10 cellular contexts compared by ENCODE assay signal in the genomic region with DNA sequence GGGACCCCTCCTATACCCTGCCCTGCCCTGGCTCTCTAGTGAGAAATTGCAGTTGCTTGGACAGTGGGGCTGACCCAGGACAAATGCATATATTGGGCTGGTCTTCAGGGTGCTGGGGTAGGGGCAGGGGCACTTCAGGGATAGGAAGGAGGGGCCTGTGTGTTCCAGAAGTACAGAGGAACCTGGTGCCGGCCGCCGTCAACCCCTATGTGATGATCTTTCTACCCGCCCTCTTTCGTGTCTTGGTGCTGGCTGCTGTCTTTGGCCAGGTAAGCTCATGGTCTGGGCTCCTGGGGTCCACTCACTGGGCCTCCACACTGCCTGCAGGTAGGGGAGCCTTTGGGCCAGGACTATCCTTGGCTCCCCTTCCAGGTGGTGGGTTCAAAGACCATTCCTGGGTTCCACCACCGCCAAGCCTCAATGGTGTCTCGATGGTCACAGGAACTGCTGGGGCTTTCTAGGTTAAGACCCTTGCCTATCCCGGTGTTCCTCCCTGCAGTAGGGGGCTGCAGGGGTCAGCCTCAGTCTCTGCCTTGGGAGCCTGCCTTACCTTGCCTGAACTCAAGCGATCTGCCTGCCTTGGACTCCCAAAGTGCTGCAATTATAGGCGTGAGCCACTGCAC. TPM values are rescaled to one million over a fixed set of nuclear protein-coding genes. Genes with fewer than 3 reads are reported as not detected.
DNase-seq lines count a peak whose midpoint lies in the region; ATAC-seq and TF ChIP-seq lines count a peak whose summit lies in the region.
"Not testable (repeated sequence)": the region's sequence is repeated elsewhere in the genome, so short reads cannot be mapped to it uniquely, and the experiment has no call there.
"Had no signal": no experiment of that assay in that cellular context is flagged by ENCODE, and none has a peak within 500 bp of the region (broad histone marks: within the 10 kb centered on the region; RNA-seq: fewer than 3 reads in every experiment).

No MANE protein-coding gene starts in this region.

- not testable (repeated sequence) for H3K4me1 Mint-ChIP-seq in WTC11; glutamatergic neuron (ENCODE audit: low read depth, unreplicated experiment); stimulated activated memory B cell treated with anti-CD40 and anti-IgM and Interleukin-4, amounts not matched to agents 10 μg/mL and 1 μg/mL and 100 μg/mL, for 72 hours

- not testable (repeated sequence) for H3K9me3 Mint-ChIP-seq in WTC11; glutamatergic neuron (ENCODE audit: unreplicated experiment); stimulated activated memory B cell treated with anti-CD40 and anti-IgM and Interleukin-4, amounts not matched to agents 10 μg/mL and 1 μg/mL and 100 μg/mL, for 72 hours

- H3K4me1 ChIP-seq in aorta (ENCODE audit: control insufficient read depth in 1 of 2, insufficient read depth in 2 of 2, low read length in 2 of 2): not testable (repeated sequence)

- not testable (repeated sequence) for H3K4me3 Mint-ChIP-seq in WTC11; glutamatergic neuron (ENCODE audit: unreplicated experiment); stimulated activated memory B cell treated with anti-CD40 and anti-IgM and Interleukin-4, amounts not matched to agents 10 μg/mL and 1 μg/mL and 100 μg/mL, for 72 hours

- not testable (repeated sequence) for H3K36me3 Mint-ChIP-seq in WTC11; glutamatergic neuron (ENCODE audit: unreplicated experiment); stimulated activated memory B cell treated with anti-CD40 and anti-IgM and Interleukin-4, amounts not matched to agents 10 μg/mL and 1 μg/mL and 100 μg/mL, for 72 hours

- H3K4me3 ChIP-seq in aorta (ENCODE audit: low read length in 2 of 2): not testable (repeated sequence)

- CTCF ChIA-PET in WTC11 (lab: Charles Lee): not testable (repeated sequence)

- not testable (repeated sequence) for H3K27me3 ChIP-seq in aorta (ENCODE audit: control insufficient read depth in 1 of 2, insufficient read depth in 2 of 2, low read length in 1 of 2)

- H3K27me3 Mint-ChIP-seq in WTC11 (ENCODE audit: low read depth); glutamatergic neuron (ENCODE audit: unreplicated experiment); stimulated activated memory B cell treated with anti-CD40 and anti-IgM and Interleukin-4, amounts not matched to agents 10 μg/mL and 1 μg/mL and 100 μg/mL, for 72 hours: not testable (repeated sequence)

- peak overlapping the region; percentile 60; the same call in 1 of the 2 replicates for H3K27ac Mint-ChIP-seq in WTC11
- H3K27ac Mint-ChIP-seq in glutamatergic neuron (ENCODE audit: unreplicated experiment); stimulated activated memory B cell treated with anti-CD40 and anti-IgM and Interleukin-4, amounts not matched to agents 10 μg/mL and 1 μg/mL and 100 μg/mL, for 72 hours: not testable (repeated sequence)

- not testable (repeated sequence) for TF ChIP-seq CTCF in WTC11 (IDR thresholded peaks at IDR 0.05); glutamatergic neuron (IDR thresholded peaks at IDR 0.05; ENCODE audit: partially characterized antibody, unreplicated experiment)

- H3K9me3 ChIP-seq in aorta (ENCODE audit: control insufficient read depth, low read length): not testable (repeated sequence)

- 85 to 86% methylated on average over 8 of the region's 10 CpGs for WGBS in aorta, 2 donors

- not testable (repeated sequence) for DNase-seq in WTC11 (ENCODE audit: low spot score)
- peak; percentile 9 for DNase-seq in glutamatergic neuron
- DNase-seq in cardiac septum (ENCODE audit: low spot score): peak; percentile 39
- peak; percentile 17 to 64 for DNase-seq in aorta

- H3K36me3 ChIP-seq in aorta (ENCODE audit: control insufficient read depth in 1 of 2, insufficient read depth in 2 of 2, low read length in 1 of 2): not testable (repeated sequence)

- intact Hi-C loops in cardiac septum (cut with DNase I); aorta (cut with DNase I): not testable (repeated sequence)

- ATAC-seq in WTC11; aorta (ENCODE audit: low FRiP score): not testable (repeated sequence)
- peak; percentile 39 for ATAC-seq in stimulated activated memory B cell treated with anti-CD40 and anti-IgM and Interleukin-4, amounts not matched to agents 10 μg/mL and 1 μg/mL and 100 μg/mL, for 72 hours

- POLR2A ChIA-PET in WTC11 (lab: Charles Lee): not testable (repeated sequence)

- not testable (repeated sequence) for H3K27ac ChIP-seq in aorta (ENCODE audit: low read depth in 1 of 2, low read length in 2 of 2)

RNA-seq across cellular contexts. Expression of gene GOLGA6B, which starts 5.8 kb away (rescaled TPM):
- total RNA-seq in WTC11 (2021): 0.73 to 1.9 TPM (median 0.85 TPM) in 3 replicates
- not detected for total RNA-seq in glutamatergic neuron (ENCODE audit: unreplicated experiment)
- not detected for total RNA-seq in cardiac septum
- total RNA-seq in aorta: not detected
- not detected for polyA plus RNA-seq in aorta
- total RNA-seq: A673; Caco-2; Calu3; CD8-positive, alpha-beta T cell had no signal
- polyA plus RNA-seq: AG04450 had no signal

RNA-seq across cellular contexts. Expression of gene HIGD2B, which starts 37.2 kb away (rescaled TPM):
- total RNA-seq in WTC11 (2021): 0.18 TPM in 1 of 3 replicates, not detected in the others
- not detected for total RNA-seq in glutamatergic neuron (ENCODE audit: unreplicated experiment)
- total RNA-seq in cardiac septum: not detected
- not detected for total RNA-seq in aorta
- polyA plus RNA-seq in aorta: not detected
- total RNA-seq: A673, Caco-2, Calu3 had no signal
- polyA plus RNA-seq: AG04450 had no signal

RNA-seq across cellular contexts. Expression of gene BBS4, which starts 37.3 kb away (rescaled TPM):
- 29.3 to 35.6 TPM (median 31.5 TPM) in 3 replicates for total RNA-seq in WTC11 (2021)
- total RNA-seq in glutamatergic neuron (ENCODE audit: unreplicated experiment): 17.7 TPM
- total RNA-seq in cardiac septum: 12.1 TPM
- total RNA-seq in aorta: 10 to 100 TPM; 16.5 to 26.6 TPM
- 10 to 100 TPM in 1 of 2 donors, 1 to 10 TPM in 1; 5.8 to 61.4 TPM for polyA plus RNA-seq in aorta
